ENCODE assay signal across 23 cellular contexts in genomic region chr9:113608082-113608685, GRCh38.
DNase-seq lines count a peak whose midpoint lies in the region; ATAC-seq and TF ChIP-seq lines count a peak whose summit lies in the region.
"Had no signal": no experiment of that assay in that cellular context is flagged by ENCODE, and none has a peak within 500 bp of the region (broad histone marks: within the 10 kb centered on the region; RNA-seq: fewer than 3 reads in every experiment).

No MANE protein-coding gene starts in this region.

- intact Hi-C loops in MCF 10A (cut with micrococcal nuclease), result no loop called here

- peak overlapping the region; percentile 4 for H3K27ac Mint-ChIP-seq in endothelial cell (ENCODE audit: unreplicated experiment)
- H3K27ac Mint-ChIP-seq in progenitor cell of endocrine pancreas, result peak overlapping the region; percentile 64
- H3K27ac Mint-ChIP-seq in MCF 10A (ENCODE audit: low read depth, unreplicated experiment), result no peak overlapping the region
- H3K27ac Mint-ChIP-seq: CD4-positive, alpha-beta T cell had no signal

- CTCF ChIA-PET in MCF 10A (lab: Yijun Ruan, JAX), result interaction anchor here (1.0 to 10.1 kb wide), 2 partner anchors 49 to 355 kb away, joined by 3 to 81 read pairs; no protein-coding TSS in a partner anchor

- H3K9me3 Mint-ChIP-seq in endothelial cell (ENCODE audit: unreplicated experiment) (no peaks in the 10 kb centered on the region), progenitor cell of endocrine pancreas (ENCODE audit: low read depth) (no peaks in the 10 kb centered on the region), MCF 10A (ENCODE audit: unreplicated experiment) (no peaks in the 10 kb centered on the region)
- H3K9me3 Mint-ChIP-seq: CD4-positive, alpha-beta T cell had no signal

- peak; percentile 29 for DNase-seq in HCEC 1CT
- no peak for DNase-seq in astrocyte of the cerebellum (ENCODE audit: low read depth)
- DNase-seq in endothelial cell (ENCODE audit: low spot score), result no peak
- no peak for DNase-seq in progenitor cell of endocrine pancreas (ENCODE audit: low spot score, unreplicated experiment)
- no peak for DNase-seq in left lobe of liver (ENCODE audit: low spot score)
- no peak for DNase-seq in MCF 10A (ENCODE audit: unreplicated experiment)
- no peak for DNase-seq in amygdala (lab: John Stamatoyannopoulos, UW)
- DNase-seq: Caco-2; CD4-positive, alpha-beta T cell; DMS 273 treated with DMSO at 0.1 percent for 48 hours; DMS79 treated with DMSO at 0.1 percent for 48 hours; IMR-90; Karpas-422; NCI-H1694; NCI-H2081; NCI-H446; NCI-H526; OCI-M1 had no signal

- H3K4me1 Mint-ChIP-seq in endothelial cell (ENCODE audit: unreplicated experiment) (peaks cover 51% of the 10 kb centered on the region), progenitor cell of endocrine pancreas (ENCODE audit: low read depth) (peaks cover 32% of the 10 kb centered on the region), MCF 10A (ENCODE audit: insufficient read depth, unreplicated experiment) (peaks cover 5% of the 10 kb centered on the region)

- H3K36me3 Mint-ChIP-seq in endothelial cell (ENCODE audit: low read depth, unreplicated experiment), result peaks cover 4% of the 10 kb centered on the region
- no peaks in the 10 kb centered on the region for H3K36me3 Mint-ChIP-seq in progenitor cell of endocrine pancreas (ENCODE audit: insufficient read depth)
- no peaks in the 10 kb centered on the region for H3K36me3 Mint-ChIP-seq in MCF 10A (ENCODE audit: insufficient read depth, unreplicated experiment)

- H3K4me3 ChIP-seq in astrocyte of the cerebellum (ENCODE audit: low read depth, low read length), result no peak overlapping the region
- H3K4me3 ChIP-seq: BLaER1, GM12878, SJSA1 had no signal

- in situ Hi-C loops in astrocyte of the cerebellum (cut with HindIII; ENCODE audit: low sequenced_read_pairs), result no loop called here

- POLR2A ChIA-PET in MCF 10A (lab: Yijun Ruan, JAX), result no interaction called here

- H3K4me3 Mint-ChIP-seq in endothelial cell (ENCODE audit: unreplicated experiment) (no peak overlapping the region), progenitor cell of endocrine pancreas (ENCODE audit: low read depth) (no peak overlapping the region), MCF 10A (ENCODE audit: unreplicated experiment) (no peak overlapping the region)
- H3K4me3 Mint-ChIP-seq: CD4-positive, alpha-beta T cell had no signal

- BruUV-seq in MCF 10A (replicated peaks; lab: Mats Ljungman, UMichigan), result no TSS peak

- TF ChIP-seq CTCF in astrocyte of the cerebellum (IDR thresholded peaks at IDR 0.05; ENCODE audit: low read depth, low read length, missing control alignments), result peak; percentile 14
- no peak for TF ChIP-seq CTCF in endothelial cell (IDR thresholded peaks at IDR 0.05; ENCODE audit: unreplicated experiment)
- no peak for TF ChIP-seq CTCF in progenitor cell of endocrine pancreas (IDR thresholded peaks at IDR 0.05; ENCODE audit: unreplicated experiment)
- no peak for TF ChIP-seq CTCF in MCF 10A (IDR thresholded peaks at IDR 0.05; ENCODE audit: unreplicated experiment)

- H3K27me3 Mint-ChIP-seq in endothelial cell (ENCODE audit: unreplicated experiment), result peaks cover 10% of the 10 kb centered on the region
- no peaks in the 10 kb centered on the region for H3K27me3 Mint-ChIP-seq in progenitor cell of endocrine pancreas
- H3K27me3 Mint-ChIP-seq in MCF 10A (ENCODE audit: insufficient read depth, unreplicated experiment), result no peaks in the 10 kb centered on the region
- H3K27me3 Mint-ChIP-seq: CD4-positive, alpha-beta T cell had no signal

- no peak for ATAC-seq in left lobe of liver
- ATAC-seq: GM12878, HCT116, Right ventricle myocardium inferior had no signal
